Comparison of ENCODE assay signal across 1 cellular context in the genomic region with DNA sequence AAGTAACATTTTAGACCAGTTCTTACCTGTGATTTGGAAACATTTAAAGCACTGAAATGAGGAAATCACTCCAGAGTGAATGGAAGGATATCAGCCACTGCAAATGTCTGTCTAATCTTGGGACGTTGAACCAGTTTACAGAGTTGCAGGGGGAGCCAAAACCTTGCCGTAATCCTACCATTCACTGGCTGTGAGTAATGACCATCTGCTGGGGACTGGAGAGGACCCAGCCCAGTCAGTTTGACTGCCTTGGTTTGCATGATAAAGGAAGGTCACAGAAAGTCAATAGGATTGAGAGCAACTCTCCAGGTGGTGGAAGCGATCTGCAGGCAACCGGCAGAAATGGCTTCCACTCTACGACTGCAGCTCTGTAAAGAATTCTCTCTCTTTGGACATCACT.
A peak's percentile ranks its signal among the peaks of the same experiment; 100 is the strongest.
TF ChIP-seq lines count a peak whose summit lies in the region.

No MANE protein-coding gene starts in this region.

TF ChIP-seq in K562, 482 proteins besides CTCF, POLR2A, EP300 and RAD21 (continued from another document and continues in another):
- TF ChIP-seq, protein P1, sequence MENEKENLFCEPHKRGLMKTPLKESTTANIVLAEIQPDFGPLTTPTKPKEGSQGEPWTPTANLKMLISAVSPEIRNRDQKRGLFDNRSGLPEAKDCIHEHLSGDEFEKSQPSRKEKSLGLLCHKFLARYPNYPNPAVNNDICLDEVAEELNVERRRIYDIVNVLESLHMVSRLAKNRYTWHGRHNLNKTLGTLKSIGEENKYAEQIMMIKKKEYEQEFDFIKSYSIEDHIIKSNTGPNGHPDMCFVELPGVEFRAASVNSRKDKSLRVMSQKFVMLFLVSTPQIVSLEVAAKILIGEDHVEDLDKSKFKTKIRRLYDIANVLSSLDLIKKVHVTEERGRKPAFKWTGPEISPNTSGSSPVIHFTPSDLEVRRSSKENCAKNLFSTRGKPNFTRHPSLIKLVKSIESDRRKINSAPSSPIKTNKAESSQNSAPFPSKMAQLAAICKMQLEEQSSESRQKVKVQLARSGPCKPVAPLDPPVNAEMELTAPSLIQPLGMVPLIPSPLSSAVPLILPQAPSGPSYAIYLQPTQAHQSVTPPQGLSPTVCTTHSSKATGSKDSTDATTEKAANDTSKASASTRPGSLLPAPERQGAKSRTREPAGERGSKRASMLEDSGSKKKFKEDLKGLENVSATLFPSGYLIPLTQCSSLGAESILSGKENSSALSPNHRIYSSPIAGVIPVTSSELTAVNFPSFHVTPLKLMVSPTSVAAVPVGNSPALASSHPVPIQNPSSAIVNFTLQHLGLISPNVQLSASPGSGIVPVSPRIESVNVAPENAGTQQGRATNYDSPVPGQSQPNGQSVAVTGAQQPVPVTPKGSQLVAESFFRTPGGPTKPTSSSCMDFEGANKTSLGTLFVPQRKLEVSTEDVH (IDR thresholded peaks at IDR 0.05; ENCODE audit: low read depth, partially characterized antibody): no peak
- TF ChIP-seq, protein P2, sequence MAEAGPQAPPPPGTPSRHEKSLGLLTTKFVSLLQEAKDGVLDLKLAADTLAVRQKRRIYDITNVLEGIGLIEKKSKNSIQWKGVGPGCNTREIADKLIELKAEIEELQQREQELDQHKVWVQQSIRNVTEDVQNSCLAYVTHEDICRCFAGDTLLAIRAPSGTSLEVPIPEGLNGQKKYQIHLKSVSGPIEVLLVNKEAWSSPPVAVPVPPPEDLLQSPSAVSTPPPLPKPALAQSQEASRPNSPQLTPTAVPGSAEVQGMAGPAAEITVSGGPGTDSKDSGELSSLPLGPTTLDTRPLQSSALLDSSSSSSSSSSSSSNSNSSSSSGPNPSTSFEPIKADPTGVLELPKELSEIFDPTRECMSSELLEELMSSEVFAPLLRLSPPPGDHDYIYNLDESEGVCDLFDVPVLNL (CRISPR knock-in tag; IDR thresholded peaks at IDR 0.05; ENCODE audit: low read depth): no peak
- TF ChIP-seq ZC3H4 (CRISPR knock-in tag; IDR thresholded peaks at IDR 0.05; ENCODE audit: borderline replicate concordance) (no peak), MTA3 (IDR thresholded peaks at IDR 0.05; ENCODE audit: borderline replicate concordance) (peak; percentile 65; the same call in 1 of the 2 replicates), SMAD2 (IDR thresholded peaks at IDR 0.05; ENCODE audit: low read depth, low read length) (no peak), MED1 (CRISPR knock-in tag; IDR thresholded peaks at IDR 0.05; ENCODE audit: borderline replicate concordance) (no peak), ZNF445 (CRISPR knock-in tag; IDR thresholded peaks at IDR 0.05; ENCODE audit: low read depth) (no peak), ZNF282 (CRISPR knock-in tag; IDR thresholded peaks at IDR 0.05) (no peak), DPF2 (IDR thresholded peaks at IDR 0.05) (peak; percentile 94), SRF (CRISPR knock-in tag; IDR thresholded peaks at IDR 0.05) (peak in 1 of 2 experiments; percentile 63; a peak in 1 of 4 replicates), ZNF212 (CRISPR knock-in tag; IDR thresholded peaks at IDR 0.05) (no peak), ZNF75A (CRISPR knock-in tag; IDR thresholded peaks at IDR 0.05) (no peak), HCFC1 (IDR thresholded peaks at IDR 0.05; ENCODE audit: low read depth, low read length) (no peak), ZNF764 (CRISPR knock-in tag; IDR thresholded peaks at IDR 0.05; ENCODE audit: low read depth) (no peak), KLF13 (tag; IDR thresholded peaks at IDR 0.05; ENCODE audit: borderline replicate concordance, low read depth) (no peak), CAMTA2 (CRISPR knock-in tag; conservative IDR thresholded peaks at IDR 0.05) (no peak), TCF7 (IDR thresholded peaks at IDR 0.05; ENCODE audit: borderline replicate concordance) (0 out of 2 replicates have a peak, but pooled peaks have one; percentile 38), NFE2 (IDR thresholded peaks at IDR 0.05; ENCODE audit: low read depth) (peak; percentile 54; the same call in 1 of the 2 replicates), CEBPG (CRISPR knock-in tag; IDR thresholded peaks at IDR 0.05) (no peak; the same call in 1 of the 2 replicates), CEBPG (tag; conservative IDR thresholded peaks at IDR 0.05 in 1 of 2, IDR thresholded peaks at IDR 0.05 in 1 of 2) (no peak), NFIC (IDR thresholded peaks at IDR 0.05) (peak; percentile 95), ETV1 (tag; conservative IDR thresholded peaks at IDR 0.05; ENCODE audit: low read depth) (no peak), MECOM (CRISPR knock-in tag; IDR thresholded peaks at IDR 0.05) (peak; percentile 43; the same call in 1 of the 2 replicates), ZNF121 (CRISPR knock-in tag; conservative IDR thresholded peaks at IDR 0.05) (no peak), RBFOX2 (IDR thresholded peaks at IDR 0.05; ENCODE audit: low read depth, low read length) (no peak), POLR3A (IDR thresholded peaks at IDR 0.05; ENCODE audit: borderline replicate concordance, extremely low read depth, insufficient read depth, insufficient read length) (no peak), TCF3 (CRISPR knock-in tag; IDR thresholded peaks at IDR 0.05) (peak; percentile 99), ZBTB1 (CRISPR knock-in tag; IDR thresholded peaks at IDR 0.05; ENCODE audit: borderline replicate concordance, low read depth) (no peak), ETS2 (tag; IDR thresholded peaks at IDR 0.05; ENCODE audit: borderline replicate concordance, poor library complexity, severe bottlenecking) (no peak), BCOR (IDR thresholded peaks at IDR 0.05) (peak; percentile 85), EGR1 (conservative IDR thresholded peaks at IDR 0.05) (no peak), ZFPM2 (CRISPR knock-in tag; IDR thresholded peaks at IDR 0.05) (no peak), GABPA (tag; conservative IDR thresholded peaks at IDR 0.05; ENCODE audit: low read depth) (no peak), ZNF436 (CRISPR knock-in tag; IDR thresholded peaks at IDR 0.05) (no peak), SAFB2 (IDR thresholded peaks at IDR 0.05; ENCODE audit: borderline replicate concordance, low read depth, low read length, severe bottlenecking) (no peak), ZNF354B (CRISPR knock-in tag; IDR thresholded peaks at IDR 0.05) (no peak), HNRNPH1 (optimal IDR thresholded peaks at IDR 0.05; ENCODE audit: low read depth, low read length) (no peak), FOXP1 (CRISPR knock-in tag; IDR thresholded peaks at IDR 0.05) (no peak), HIVEP1 (CRISPR knock-in tag; IDR thresholded peaks at IDR 0.05) (no peak), WHSC1 (IDR thresholded peaks at IDR 0.05; ENCODE audit: low read length) (no peak), NRF1 (conservative IDR thresholded peaks at IDR 0.05 in 1 of 2, IDR thresholded peaks at IDR 0.05 in 1 of 2) (peak in 1 of 2 experiments; percentile 22; a peak in 2 of 4 replicates), KAT2B (IDR thresholded peaks at IDR 0.05; ENCODE audit: low read depth, low read length) (no peak), BRCA1 (IDR thresholded peaks at IDR 0.05) (no peak), BRCA1 (CRISPR knock-in tag; IDR thresholded peaks at IDR 0.05) (no peak), ZNF780A (CRISPR knock-in tag; IDR thresholded peaks at IDR 0.05) (no peak), ZSCAN32 (CRISPR knock-in tag; IDR thresholded peaks at IDR 0.05) (no peak)
- TF ChIP-seq, protein P3, sequence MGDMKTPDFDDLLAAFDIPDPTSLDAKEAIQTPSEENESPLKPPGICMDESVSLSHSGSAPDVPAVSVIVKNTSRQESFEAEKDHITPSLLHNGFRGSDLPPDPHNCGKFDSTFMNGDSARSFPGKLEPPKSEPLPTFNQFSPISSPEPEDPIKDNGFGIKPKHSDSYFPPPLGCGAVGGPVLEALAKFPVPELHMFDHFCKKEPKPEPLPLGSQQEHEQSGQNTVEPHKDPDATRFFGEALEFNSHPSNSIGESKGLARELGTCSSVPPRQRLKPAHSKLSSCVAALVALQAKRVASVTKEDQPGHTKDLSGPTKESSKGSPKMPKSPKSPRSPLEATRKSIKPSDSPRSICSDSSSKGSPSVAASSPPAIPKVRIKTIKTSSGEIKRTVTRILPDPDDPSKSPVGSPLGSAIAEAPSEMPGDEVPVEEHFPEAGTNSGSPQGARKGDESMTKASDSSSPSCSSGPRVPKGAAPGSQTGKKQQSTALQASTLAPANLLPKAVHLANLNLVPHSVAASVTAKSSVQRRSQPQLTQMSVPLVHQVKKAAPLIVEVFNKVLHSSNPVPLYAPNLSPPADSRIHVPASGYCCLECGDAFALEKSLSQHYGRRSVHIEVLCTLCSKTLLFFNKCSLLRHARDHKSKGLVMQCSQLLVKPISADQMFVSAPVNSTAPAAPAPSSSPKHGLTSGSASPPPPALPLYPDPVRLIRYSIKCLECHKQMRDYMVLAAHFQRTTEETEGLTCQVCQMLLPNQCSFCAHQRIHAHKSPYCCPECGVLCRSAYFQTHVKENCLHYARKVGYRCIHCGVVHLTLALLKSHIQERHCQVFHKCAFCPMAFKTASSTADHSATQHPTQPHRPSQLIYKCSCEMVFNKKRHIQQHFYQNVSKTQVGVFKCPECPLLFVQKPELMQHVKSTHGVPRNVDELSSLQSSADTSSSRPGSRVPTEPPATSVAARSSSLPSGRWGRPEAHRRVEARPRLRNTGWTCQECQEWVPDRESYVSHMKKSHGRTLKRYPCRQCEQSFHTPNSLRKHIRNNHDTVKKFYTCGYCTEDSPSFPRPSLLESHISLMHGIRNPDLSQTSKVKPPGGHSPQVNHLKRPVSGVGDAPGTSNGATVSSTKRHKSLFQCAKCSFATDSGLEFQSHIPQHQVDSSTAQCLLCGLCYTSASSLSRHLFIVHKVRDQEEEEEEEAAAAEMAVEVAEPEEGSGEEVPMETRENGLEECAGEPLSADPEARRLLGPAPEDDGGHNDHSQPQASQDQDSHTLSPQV (IDR thresholded peaks at IDR 0.05): no peak
- TF ChIP-seq, protein P4, sequence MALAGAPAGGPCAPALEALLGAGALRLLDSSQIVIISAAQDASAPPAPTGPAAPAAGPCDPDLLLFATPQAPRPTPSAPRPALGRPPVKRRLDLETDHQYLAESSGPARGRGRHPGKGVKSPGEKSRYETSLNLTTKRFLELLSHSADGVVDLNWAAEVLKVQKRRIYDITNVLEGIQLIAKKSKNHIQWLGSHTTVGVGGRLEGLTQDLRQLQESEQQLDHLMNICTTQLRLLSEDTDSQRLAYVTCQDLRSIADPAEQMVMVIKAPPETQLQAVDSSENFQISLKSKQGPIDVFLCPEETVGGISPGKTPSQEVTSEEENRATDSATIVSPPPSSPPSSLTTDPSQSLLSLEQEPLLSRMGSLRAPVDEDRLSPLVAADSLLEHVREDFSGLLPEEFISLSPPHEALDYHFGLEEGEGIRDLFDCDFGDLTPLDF (CRISPR knock-in tag; IDR thresholded peaks at IDR 0.05): no peak
- TF ChIP-seq, protein P5, sequence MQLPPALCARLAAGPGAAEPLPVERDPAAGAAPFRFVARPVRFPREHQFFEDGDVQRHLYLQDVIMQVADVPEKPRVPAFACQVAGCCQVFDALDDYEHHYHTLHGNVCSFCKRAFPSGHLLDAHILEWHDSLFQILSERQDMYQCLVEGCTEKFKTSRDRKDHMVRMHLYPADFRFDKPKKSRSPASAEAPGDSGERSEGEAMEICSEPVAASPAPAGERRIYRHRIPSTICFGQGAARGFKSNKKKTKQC (CRISPR knock-in tag; IDR thresholded peaks at IDR 0.05): no peak
- TF ChIP-seq, protein P6, sequence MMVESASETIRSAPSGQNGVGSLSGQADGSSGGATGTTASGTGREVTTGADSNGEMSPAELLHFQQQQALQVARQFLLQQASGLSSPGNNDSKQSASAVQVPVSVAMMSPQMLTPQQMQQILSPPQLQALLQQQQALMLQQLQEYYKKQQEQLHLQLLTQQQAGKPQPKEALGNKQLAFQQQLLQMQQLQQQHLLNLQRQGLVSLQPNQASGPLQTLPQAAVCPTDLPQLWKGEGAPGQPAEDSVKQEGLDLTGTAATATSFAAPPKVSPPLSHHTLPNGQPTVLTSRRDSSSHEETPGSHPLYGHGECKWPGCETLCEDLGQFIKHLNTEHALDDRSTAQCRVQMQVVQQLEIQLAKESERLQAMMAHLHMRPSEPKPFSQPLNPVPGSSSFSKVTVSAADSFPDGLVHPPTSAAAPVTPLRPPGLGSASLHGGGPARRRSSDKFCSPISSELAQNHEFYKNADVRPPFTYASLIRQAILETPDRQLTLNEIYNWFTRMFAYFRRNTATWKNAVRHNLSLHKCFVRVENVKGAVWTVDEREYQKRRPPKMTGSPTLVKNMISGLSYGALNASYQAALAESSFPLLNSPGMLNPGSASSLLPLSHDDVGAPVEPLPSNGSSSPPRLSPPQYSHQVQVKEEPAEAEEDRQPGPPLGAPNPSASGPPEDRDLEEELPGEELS (CRISPR knock-in tag; IDR thresholded peaks at IDR 0.05; ENCODE audit: borderline replicate concordance): no peak
- TF ChIP-seq, protein P7, sequence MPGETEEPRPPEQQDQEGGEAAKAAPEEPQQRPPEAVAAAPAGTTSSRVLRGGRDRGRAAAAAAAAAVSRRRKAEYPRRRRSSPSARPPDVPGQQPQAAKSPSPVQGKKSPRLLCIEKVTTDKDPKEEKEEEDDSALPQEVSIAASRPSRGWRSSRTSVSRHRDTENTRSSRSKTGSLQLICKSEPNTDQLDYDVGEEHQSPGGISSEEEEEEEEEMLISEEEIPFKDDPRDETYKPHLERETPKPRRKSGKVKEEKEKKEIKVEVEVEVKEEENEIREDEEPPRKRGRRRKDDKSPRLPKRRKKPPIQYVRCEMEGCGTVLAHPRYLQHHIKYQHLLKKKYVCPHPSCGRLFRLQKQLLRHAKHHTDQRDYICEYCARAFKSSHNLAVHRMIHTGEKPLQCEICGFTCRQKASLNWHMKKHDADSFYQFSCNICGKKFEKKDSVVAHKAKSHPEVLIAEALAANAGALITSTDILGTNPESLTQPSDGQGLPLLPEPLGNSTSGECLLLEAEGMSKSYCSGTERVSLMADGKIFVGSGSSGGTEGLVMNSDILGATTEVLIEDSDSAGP (CRISPR knock-in tag; IDR thresholded peaks at IDR 0.05): no peak
- TF ChIP-seq, protein P8, sequence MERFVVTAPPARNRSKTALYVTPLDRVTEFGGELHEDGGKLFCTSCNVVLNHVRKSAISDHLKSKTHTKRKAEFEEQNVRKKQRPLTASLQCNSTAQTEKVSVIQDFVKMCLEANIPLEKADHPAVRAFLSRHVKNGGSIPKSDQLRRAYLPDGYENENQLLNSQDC (CRISPR knock-in tag; IDR thresholded peaks at IDR 0.05): no peak
- TF ChIP-seq, protein P9, sequence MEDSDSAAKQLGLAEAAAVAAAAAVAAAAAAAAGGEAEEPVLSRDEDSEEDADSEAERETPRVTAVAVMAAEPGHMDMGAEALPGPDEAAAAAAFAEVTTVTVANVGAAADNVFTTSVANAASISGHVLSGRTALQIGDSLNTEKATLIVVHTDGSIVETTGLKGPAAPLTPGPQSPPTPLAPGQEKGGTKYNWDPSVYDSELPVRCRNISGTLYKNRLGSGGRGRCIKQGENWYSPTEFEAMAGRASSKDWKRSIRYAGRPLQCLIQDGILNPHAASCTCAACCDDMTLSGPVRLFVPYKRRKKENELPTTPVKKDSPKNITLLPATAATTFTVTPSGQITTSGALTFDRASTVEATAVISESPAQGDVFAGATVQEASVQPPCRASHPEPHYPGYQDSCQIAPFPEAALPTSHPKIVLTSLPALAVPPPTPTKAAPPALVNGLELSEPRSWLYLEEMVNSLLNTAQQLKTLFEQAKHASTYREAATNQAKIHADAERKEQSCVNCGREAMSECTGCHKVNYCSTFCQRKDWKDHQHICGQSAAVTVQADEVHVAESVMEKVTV (CRISPR knock-in tag; IDR thresholded peaks at IDR 0.05): no peak
- TF ChIP-seq, protein P10, sequence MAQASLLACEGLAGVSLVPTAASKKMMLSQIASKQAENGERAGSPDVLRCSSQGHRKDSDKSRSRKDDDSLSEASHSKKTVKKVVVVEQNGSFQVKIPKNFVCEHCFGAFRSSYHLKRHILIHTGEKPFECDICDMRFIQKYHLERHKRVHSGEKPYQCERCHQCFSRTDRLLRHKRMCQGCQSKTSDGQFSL (CRISPR knock-in tag; IDR thresholded peaks at IDR 0.05): no peak
- TF ChIP-seq, protein P10 (tag; IDR thresholded peaks at IDR 0.05): no peak
